Comparison of ENCODE assay signal across 29 cellular contexts in the genomic region with DNA sequence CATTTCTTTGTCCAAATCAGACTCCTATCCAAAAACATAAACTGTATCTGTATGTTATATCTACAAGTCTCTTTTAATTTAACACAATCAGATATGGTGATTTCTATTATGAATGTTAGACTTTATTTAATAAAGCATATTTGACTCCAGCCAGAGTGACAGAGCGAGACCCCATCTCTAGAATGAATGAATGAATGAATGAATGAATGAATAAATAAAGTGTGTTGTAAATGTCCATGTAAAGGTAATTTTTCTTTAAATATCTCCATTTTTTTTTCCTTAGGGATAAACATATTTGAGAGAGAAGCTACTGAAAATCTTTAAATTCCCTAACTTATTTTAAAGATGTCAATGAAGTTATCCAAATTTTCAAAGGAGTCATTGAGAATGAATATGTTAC.
"Had no signal": no experiment of that assay in that cellular context is flagged by ENCODE, and none has a peak within 500 bp of the region (broad histone marks: within the 10 kb centered on the region; RNA-seq: fewer than 3 reads in every experiment).

No MANE protein-coding gene starts in this region.

- H3K9me3 Mint-ChIP-seq: activated CD8-positive, alpha-beta T cell treated with anti-CD3 and anti-CD28 coated beads for 36 hours; activated naive CD4-positive, alpha-beta T cell treated with anti-CD3 and anti-CD28 coated beads for 36 hours; activated naive CD4-positive, alpha-beta T cell treated with anti-CD3 and anti-CD28 coated beads, Interleukin-2, amount 50 U/mL, for 24 hours; activated naive CD8-positive, alpha-beta T cell treated with anti-CD3 and anti-CD28 coated beads for 36 hours; activated naive CD8-positive, alpha-beta T cell treated with anti-CD3 and anti-CD28 coated beads, Interleukin-2, amount 50 U/mL, for 24 hours; activated T-cell treated with anti-CD3 and anti-CD28 coated beads, Interleukin-2, amount 50 U/mL, for 4 hours; activated T-helper 1 cell treated with anti-CD3 and anti-CD28 coated beads, Interleukin-12 subunit alpha, Interleukin-12 subunit beta, Interleukin-2, Interleukin-4 antibody, amounts not matched to agents 30 ng/mL and 10 ng/mL and 1 ng/mL, durations not matched to agents 14 hours and 24 hours and 36 hours; activated T-helper 2 cell treated with anti-CD3 and anti-CD28 coated beads, Interferon-gamma antibody, Interleukin-2, Interleukin-4, amounts not matched to agents 10 μg/mL and 5 μg/mL and 100 μg/mL, durations not matched to agents 14 hours and 24 hours and 36 hours; brain; WTC11 had no signal

- H3K9me3 ChIP-seq: adrenal gland, breast epithelium, colonic mucosa had no signal

- DNase-seq: activated CD4-positive, alpha-beta T cell treated with anti-CD3 and anti-CD28 coated beads for 1 hour; activated CD4-positive, alpha-beta T cell treated with anti-CD3 and anti-CD28 coated beads for 4 hours; activated CD4-positive, alpha-beta T cell treated with anti-CD3 and anti-CD28 coated beads, Interleukin-2, amount 50 U/mL, for 1 hour; activated CD4-positive, alpha-beta T cell treated with anti-CD3 and anti-CD28 coated beads, Interleukin-2, amount 50 U/mL, for 48 hours; activated CD8-positive, alpha-beta memory T cell treated with anti-CD3 and anti-CD28 coated beads for 24 hours; activated CD8-positive, alpha-beta T cell treated with anti-CD3 and anti-CD28 coated beads for 36 hours; activated effector memory CD4-positive, alpha-beta T cell treated with anti-CD3 and anti-CD28 coated beads, Interleukin-2, amount 50 U/mL, for 16 hours; activated naive CD4-positive, alpha-beta T cell treated with anti-CD3 and anti-CD28 coated beads for 36 hours; activated naive CD8-positive, alpha-beta T cell treated with anti-CD3 and anti-CD28 coated beads for 36 hours; activated naive CD8-positive, alpha-beta T cell treated with anti-CD3 and anti-CD28 coated beads, Interleukin-2, amount 50 U/mL, for 24 hours; activated T-cell treated with anti-CD3 and anti-CD28 coated beads, Interleukin-2, amount 50 U/mL, for 4 hours; adrenal gland; amygdala; aorta; central memory CD4-positive, alpha-beta T cell; cerebellar nuclear complex; colonic mucosa; effector CD8-positive, alpha-beta T cell; foreskin fibroblast; head of caudate nucleus; T-helper 2 cell had no signal

- H3K4me1 ChIP-seq: adrenal gland, breast epithelium, colonic mucosa had no signal

- H3K36me3 ChIP-seq: colonic mucosa had no signal

- ATAC-seq: activated CD8-positive, alpha-beta T cell treated with anti-CD3 and anti-CD28 coated beads for 36 hours; activated naive CD8-positive, alpha-beta T cell treated with anti-CD3 and anti-CD28 coated beads, Interleukin-2, amount 50 U/mL, for 24 hours; activated T-cell treated with anti-CD3 and anti-CD28 coated beads, Interleukin-2, amount 50 U/mL, for 4 hours; esophagus mucosa; WTC11 had no signal

- H3K27ac ChIP-seq: adrenal gland, breast epithelium, cardiac muscle cell, colonic mucosa had no signal

- H3K4me1 Mint-ChIP-seq: activated naive CD4-positive, alpha-beta T cell treated with anti-CD3 and anti-CD28 coated beads, Interleukin-2, amount 50 U/mL, for 24 hours; activated naive CD8-positive, alpha-beta T cell treated with anti-CD3 and anti-CD28 coated beads for 36 hours; activated naive CD8-positive, alpha-beta T cell treated with anti-CD3 and anti-CD28 coated beads, Interleukin-2, amount 50 U/mL, for 24 hours; brain; WTC11 had no signal

- H3K27me3 ChIP-seq: adrenal gland, breast epithelium, cardiac muscle cell, colonic mucosa had no signal

- H3K4me3 ChIP-seq: adrenal gland, breast epithelium, cardiac muscle cell, colonic mucosa had no signal

- H3K27me3 Mint-ChIP-seq: activated CD8-positive, alpha-beta T cell treated with anti-CD3 and anti-CD28 coated beads for 36 hours; activated naive CD4-positive, alpha-beta T cell treated with anti-CD3 and anti-CD28 coated beads, Interleukin-2, amount 50 U/mL, for 24 hours; activated naive CD8-positive, alpha-beta T cell treated with anti-CD3 and anti-CD28 coated beads for 36 hours; activated naive CD8-positive, alpha-beta T cell treated with anti-CD3 and anti-CD28 coated beads, Interleukin-2, amount 50 U/mL, for 24 hours; brain had no signal

- H3K4me3 Mint-ChIP-seq: activated CD8-positive, alpha-beta T cell treated with anti-CD3 and anti-CD28 coated beads for 36 hours; activated naive CD4-positive, alpha-beta T cell treated with anti-CD3 and anti-CD28 coated beads for 36 hours; activated naive CD4-positive, alpha-beta T cell treated with anti-CD3 and anti-CD28 coated beads, Interleukin-2, amount 50 U/mL, for 24 hours; activated naive CD8-positive, alpha-beta T cell treated with anti-CD3 and anti-CD28 coated beads for 36 hours; activated naive CD8-positive, alpha-beta T cell treated with anti-CD3 and anti-CD28 coated beads, Interleukin-2, amount 50 U/mL, for 24 hours; activated T-cell treated with anti-CD3 and anti-CD28 coated beads, Interleukin-2, amount 50 U/mL, for 4 hours; activated T-helper 1 cell treated with anti-CD3 and anti-CD28 coated beads, Interleukin-12 subunit alpha, Interleukin-12 subunit beta, Interleukin-2, Interleukin-4 antibody, amounts not matched to agents 30 ng/mL and 10 ng/mL and 1 ng/mL, durations not matched to agents 14 hours and 24 hours and 36 hours; brain; WTC11 had no signal

- H3K27ac Mint-ChIP-seq: activated CD8-positive, alpha-beta T cell treated with anti-CD3 and anti-CD28 coated beads for 36 hours; activated naive CD4-positive, alpha-beta T cell treated with anti-CD3 and anti-CD28 coated beads for 36 hours; activated naive CD4-positive, alpha-beta T cell treated with anti-CD3 and anti-CD28 coated beads, Interleukin-2, amount 50 U/mL, for 24 hours; activated naive CD8-positive, alpha-beta T cell treated with anti-CD3 and anti-CD28 coated beads for 36 hours; activated naive CD8-positive, alpha-beta T cell treated with anti-CD3 and anti-CD28 coated beads, Interleukin-2, amount 50 U/mL, for 24 hours; activated T-helper 1 cell treated with anti-CD3 and anti-CD28 coated beads, Interleukin-12 subunit alpha, Interleukin-12 subunit beta, Interleukin-2, Interleukin-4 antibody, amounts not matched to agents 30 ng/mL and 10 ng/mL and 1 ng/mL, durations not matched to agents 14 hours and 24 hours and 36 hours; activated T-helper 2 cell treated with anti-CD3 and anti-CD28 coated beads, Interferon-gamma antibody, Interleukin-2, Interleukin-4, amounts not matched to agents 10 μg/mL and 5 μg/mL and 100 μg/mL, durations not matched to agents 14 hours and 24 hours and 36 hours; brain; WTC11 had no signal
